18 cellular contexts compared by ENCODE assay signal in the genomic region with DNA sequence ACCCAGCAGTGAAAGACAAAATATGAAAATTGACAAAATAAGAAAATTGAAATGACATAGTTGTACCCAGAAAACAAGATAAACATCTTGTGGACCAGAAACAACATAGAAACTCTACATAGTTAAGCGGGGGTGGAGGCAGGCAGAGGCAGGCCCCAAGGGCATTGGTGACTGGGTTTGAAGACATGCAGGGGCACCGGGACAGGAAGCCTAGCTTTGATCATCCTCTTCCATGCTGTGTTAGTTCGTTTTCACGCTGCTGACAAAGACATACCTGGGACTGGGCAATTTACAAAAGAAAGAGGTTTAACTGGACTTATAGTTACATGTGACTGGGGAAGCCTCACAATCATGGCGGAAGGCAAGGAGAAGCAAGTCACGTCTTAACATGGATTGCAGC. TPM values are rescaled to one million over a fixed set of nuclear protein-coding genes. Genes with fewer than 3 reads are reported as not detected.
A peak's percentile ranks its signal among the peaks of the same experiment; 100 is the strongest.
DNase-seq lines count a peak whose midpoint lies in the region; ATAC-seq and TF ChIP-seq lines count a peak whose summit lies in the region.
"Had no signal": no experiment of that assay in that cellular context is flagged by ENCODE, and none has a peak within 500 bp of the region (broad histone marks: within the 10 kb centered on the region; RNA-seq: fewer than 3 reads in every experiment).

No MANE protein-coding gene starts in this region.

- H3K4me3 ChIP-seq in skin epidermis: no peak overlapping the region
- H3K4me3 ChIP-seq: HAP-1, vagina had no signal

- no peaks in the 10 kb centered on the region for H3K27me3 Mint-ChIP-seq in T-cell
- H3K27me3 Mint-ChIP-seq in activated CD8-positive, alpha-beta memory T cell treated with anti-CD3 and anti-CD28 coated beads, Interleukin-2, amount 10 ng/mL, durations not matched to agents 7 days and 5 days: no peaks in the 10 kb centered on the region
- H3K27me3 Mint-ChIP-seq: brain; CD4-positive, alpha-beta T cell had no signal

- no peak overlapping the region for H3K4me3 Mint-ChIP-seq in T-cell
- H3K4me3 Mint-ChIP-seq in activated CD8-positive, alpha-beta memory T cell treated with anti-CD3 and anti-CD28 coated beads, Interleukin-2, amount 10 ng/mL, durations not matched to agents 7 days and 5 days: no peak overlapping the region
- H3K4me3 Mint-ChIP-seq: brain; CD4-positive, alpha-beta T cell had no signal

- ATAC-seq in GM18519 (IDR thresholded peaks at IDR 0.05; ENCODE audit: low FRiP score, unreplicated experiment) (peak; percentile 35), T-cell (replicated peaks in 1 of 4) (no peak)
- no peak for ATAC-seq in activated CD8-positive, alpha-beta memory T cell treated with anti-CD3 and anti-CD28 coated beads, Interleukin-2, amount 10 ng/mL, durations not matched to agents 7 days and 5 days
- ATAC-seq: left colon had no signal

- peaks cover 25 to 36% (median 29%) of the 10 kb centered on the region in 3 donors for H3K4me1 Mint-ChIP-seq in T-cell
- peaks cover 39% of the 10 kb centered on the region for H3K4me1 Mint-ChIP-seq in activated CD8-positive, alpha-beta memory T cell treated with anti-CD3 and anti-CD28 coated beads, Interleukin-2, amount 10 ng/mL, durations not matched to agents 7 days and 5 days

- no peaks in the 10 kb centered on the region for H3K9me3 Mint-ChIP-seq in T-cell
- H3K9me3 Mint-ChIP-seq in activated CD8-positive, alpha-beta memory T cell treated with anti-CD3 and anti-CD28 coated beads, Interleukin-2, amount 10 ng/mL, durations not matched to agents 7 days and 5 days (ENCODE audit: low read depth): no peaks in the 10 kb centered on the region
- H3K9me3 Mint-ChIP-seq: brain; CD4-positive, alpha-beta T cell had no signal

- H3K36me3 Mint-ChIP-seq in T-cell: peaks cover 57% of the 10 kb centered on the region
- peaks cover 28% of the 10 kb centered on the region for H3K36me3 Mint-ChIP-seq in activated CD8-positive, alpha-beta memory T cell treated with anti-CD3 and anti-CD28 coated beads, Interleukin-2, amount 10 ng/mL, durations not matched to agents 7 days and 5 days

- peak overlapping the region; percentile 30 to 59 for H3K27ac Mint-ChIP-seq in T-cell
- no peak overlapping the region for H3K27ac Mint-ChIP-seq in activated CD8-positive, alpha-beta memory T cell treated with anti-CD3 and anti-CD28 coated beads, Interleukin-2, amount 10 ng/mL, durations not matched to agents 7 days and 5 days
- H3K27ac Mint-ChIP-seq: CD4-positive, alpha-beta T cell had no signal

- H3K27ac ChIP-seq in epithelial cell of prostate: peak overlapping the region; percentile 99
- H3K27ac ChIP-seq in skin epidermis: peak overlapping the region in 14 of 21 experiments; percentile 12 to 81 (median 64)

- no peak for DNase-seq in T-cell
- peak; percentile 79 for DNase-seq in epithelial cell of prostate (ENCODE audit: low read depth, low spot score)
- DNase-seq in HEK293T (ENCODE audit: extremely low spot score): no peak
- DNase-seq in activated CD8-positive, alpha-beta memory T cell treated with anti-CD3 and anti-CD28 coated beads, Interleukin-2, amount 10 ng/mL, durations not matched to agents 7 days and 5 days: no peak
- no peak for DNase-seq in NOMO-1 (lab: John Stamatoyannopoulos, UW; ENCODE audit: unreplicated experiment in 2 of 2)
- DNase-seq: activated CD4-positive, alpha-beta T cell treated with anti-CD3 and anti-CD28 coated beads for 48 hours; CD4-positive, alpha-beta T cell; left colon; NCI-H187; NCI-H69; Right ventricle myocardium superior; stimulated activated CD4-positive, alpha-beta T cell treated with anti-CD3 and anti-CD28 coated beads, Interleukin-2, amount 100 ng/mL, for 24 hours had no signal

- POLR2A ChIA-PET in T-cell (lab: Charles Lee) (no interaction called here), HEK293T (lab: Yijun Ruan, JAX) (no interaction called here)

- CTCF ChIA-PET in T-cell (lab: Charles Lee): interaction anchor here (0.5 to 1.0 kb wide), 2 partner anchors 9 to 18 kb away, joined by 3 to 5 read pairs; no protein-coding TSS in a partner anchor
- CTCF ChIA-PET in HEK293T (lab: Yijun Ruan, JAX): interaction anchor here (0.6 to 1.2 kb wide), 2 partner anchors 10 to 22 kb away, joined by 3 read pairs; no protein-coding TSS in a partner anchor
- CTCF ChIA-PET in activated CD8-positive, alpha-beta memory T cell treated with anti-CD3 and anti-CD28 coated beads, Interleukin-2, amount 10 ng/mL, durations not matched to agents 7 days and 5 days (lab: Charles Lee): interaction anchor here (1.1 to 4.6 kb wide), 3 partner anchors 9 to 48 kb away, joined by 3 to 26 read pairs (median 10); no protein-coding TSS in a partner anchor

TF ChIP-seq in HEK293T, 16 proteins besides CTCF, POLR2A, EP300 and RAD21:
- TF ChIP-seq NFRKB (IDR thresholded peaks at IDR 0.05): no peak
- TF ChIP-seq CTBP1 (IDR thresholded peaks at IDR 0.05; ENCODE audit: borderline replicate concordance): no peak
- TF ChIP-seq SUZ12 (IDR thresholded peaks at IDR 0.05): no peak
- no peak for TF ChIP-seq TARDBP (IDR thresholded peaks at IDR 0.05)
- no peak for TF ChIP-seq FOXM1 (IDR thresholded peaks at IDR 0.05; ENCODE audit: borderline replicate concordance)
- no peak for TF ChIP-seq SP1 (IDR thresholded peaks at IDR 0.05)
- TF ChIP-seq ZNF384 (IDR thresholded peaks at IDR 0.05): no peak
- TF ChIP-seq ELF4 (IDR thresholded peaks at IDR 0.05): no peak
- TF ChIP-seq, protein P1, sequence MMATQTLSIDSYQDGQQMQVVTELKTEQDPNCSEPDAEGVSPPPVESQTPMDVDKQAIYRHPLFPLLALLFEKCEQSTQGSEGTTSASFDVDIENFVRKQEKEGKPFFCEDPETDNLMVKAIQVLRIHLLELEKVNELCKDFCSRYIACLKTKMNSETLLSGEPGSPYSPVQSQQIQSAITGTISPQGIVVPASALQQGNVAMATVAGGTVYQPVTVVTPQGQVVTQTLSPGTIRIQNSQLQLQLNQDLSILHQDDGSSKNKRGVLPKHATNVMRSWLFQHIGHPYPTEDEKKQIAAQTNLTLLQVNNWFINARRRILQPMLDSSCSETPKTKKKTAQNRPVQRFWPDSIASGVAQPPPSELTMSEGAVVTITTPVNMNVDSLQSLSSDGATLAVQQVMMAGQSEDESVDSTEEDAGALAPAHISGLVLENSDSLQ (IDR thresholded peaks at IDR 0.05): no peak
- TF ChIP-seq ARNT (IDR thresholded peaks at IDR 0.05): no peak
- no peak for TF ChIP-seq L3MBTL2 (conservative IDR thresholded peaks at IDR 0.05)
- no peak for TF ChIP-seq BHLHE40 (IDR thresholded peaks at IDR 0.05; ENCODE audit: borderline replicate concordance)
TF ChIP-seq in HEK293T: peak in this region for 0.

RNA-seq across cellular contexts. Expression of a gene that starts 33.5 kb away (rescaled TPM):
- total RNA-seq in T-cell: 10 to 100 TPM in 2 of 5 donors, 1 to 10 TPM in 3; 3.1 to 12.1 (median 8.8) TPM
- 10 to 100 TPM in 1 of 2 experiments, 1 to 10 TPM in 1; 8.1 to 15.3 TPM for total RNA-seq in activated CD8-positive, alpha-beta memory T cell treated with anti-CD3 and anti-CD28 coated beads, Interleukin-2, amount 10 ng/mL, durations not matched to agents 7 days and 5 days
- total RNA-seq: renal cortical epithelial cell, vagina had no signal
